19 cellular contexts compared by ENCODE assay signal in genomic region chr2:219282943-219283581, GRCh38. TPM values are rescaled to one million over a fixed set of nuclear protein-coding genes. Genes with fewer than 3 reads are reported as not detected.
DNase-seq lines count a peak whose midpoint lies in the region; ATAC-seq and TF ChIP-seq lines count a peak whose summit lies in the region.
"Had no signal": no experiment of that assay in that cellular context is flagged by ENCODE, and none has a peak within 500 bp of the region (broad histone marks: within the 10 kb centered on the region; RNA-seq: fewer than 3 reads in every experiment).

No MANE protein-coding gene starts in this region.

- POLR2A ChIA-PET in MCF 10A (lab: Yijun Ruan, JAX), result interaction anchor here (1.2 to 1.9 kb wide), 3 partner anchors 38 to 106 kb away, joined by 4 to 8 read pairs (median 6); partner anchors contain the start of genes ANKZF1, ATG9A, CNPPD1 and GLB1L
- POLR2A ChIA-PET in activated CD8-positive, alpha-beta T cell treated with anti-CD3 and anti-CD28 coated beads for 36 hours (lab: Charles Lee), result interaction anchor here (0.6 to 1.6 kb wide), 3 partner anchors 10 to 82 kb away, joined by 3 read pairs; no protein-coding TSS in a partner anchor

- H3K27me3 ChIP-seq in breast epithelium (no peaks in the 10 kb centered on the region), layer of hippocampus (ENCODE audit: control insufficient read depth, insufficient read depth, low read length) (no peaks in the 10 kb centered on the region), upper lobe of right lung (no peaks in the 10 kb centered on the region)
- H3K27me3 ChIP-seq: foreskin keratinocyte, MG63 had no signal

- H3K4me3 ChIP-seq in breast epithelium (no peak overlapping the region), upper lobe of right lung (no peak overlapping the region)
- H3K4me3 ChIP-seq: MG63 had no signal

- peak overlapping the region; percentile 34 to 40 for H3K27ac ChIP-seq in breast epithelium
- peak overlapping the region; percentile 100 for H3K27ac ChIP-seq in layer of hippocampus (ENCODE audit: low read depth, low read length)
- no peak overlapping the region for H3K27ac ChIP-seq in upper lobe of right lung
- H3K27ac ChIP-seq: foreskin keratinocyte, parathyroid adenoma had no signal

- no TSS peak for BruUV-seq in MCF 10A (replicated peaks; lab: Mats Ljungman, UMichigan)

- H3K4me1 ChIP-seq in breast epithelium (peaks cover 12 to 24% of the 10 kb centered on the region in 2 donors), upper lobe of right lung (peaks cover 17% of the 10 kb centered on the region)

- TF ChIP-seq POLR2A in breast epithelium (IDR thresholded peaks at IDR 0.05), result no peak

- no peak for DNase-seq in breast epithelium (ENCODE audit: low spot score in 2 of 2)
- no peak for DNase-seq in MCF 10A (ENCODE audit: unreplicated experiment)
- DNase-seq in activated CD8-positive, alpha-beta T cell treated with anti-CD3 and anti-CD28 coated beads for 36 hours, result no peak
- peak; percentile 33 for DNase-seq in upper lobe of right lung
- DNase-seq in DMS79 treated with DMSO at 0.1 percent for 48 hours (lab: John Stamatoyannopoulos, UW), result no peak
- DNase-seq in KG1 (lab: John Stamatoyannopoulos, UW), result no peak
- DNase-seq in HuH-7 (ENCODE audit: low spot score), result no peak
- DNase-seq: amniotic stem cell; foreskin keratinocyte; MG63; NCI-H187; NCI-H446 treated with DMSO at 0.1 percent for 48 hours; stimulated activated naive CD4-positive, alpha-beta T cell treated with Interleukin-2 at 50 U/mL for 16 hours; T-cell had no signal

- intact Hi-C loops in breast epithelium (cut with DNase I; ENCODE audit: low total_unique reads) (no loop called here), MCF 10A (cut with micrococcal nuclease) (no loop called here), upper lobe of right lung (cut with DNase I) (no loop called here)
- intact Hi-C loops in activated CD8-positive, alpha-beta T cell treated with anti-CD3 and anti-CD28 coated beads for 36 hours (cut with micrococcal nuclease), result no loop called here

- no peaks in the 10 kb centered on the region for H3K36me3 ChIP-seq in breast epithelium
- peaks cover 51% of the 10 kb centered on the region for H3K36me3 ChIP-seq in upper lobe of right lung

- no peak overlapping the region for H3K4me3 Mint-ChIP-seq in MCF 10A (ENCODE audit: unreplicated experiment)
- no peak overlapping the region for H3K4me3 Mint-ChIP-seq in activated CD8-positive, alpha-beta T cell treated with anti-CD3 and anti-CD28 coated beads for 36 hours
- H3K4me3 Mint-ChIP-seq: T-cell had no signal

- H3K4me1 Mint-ChIP-seq in MCF 10A (ENCODE audit: insufficient read depth, unreplicated experiment), result peaks cover 43% of the 10 kb centered on the region
- peaks cover 49% of the 10 kb centered on the region for H3K4me1 Mint-ChIP-seq in activated CD8-positive, alpha-beta T cell treated with anti-CD3 and anti-CD28 coated beads for 36 hours (ENCODE audit: low read depth)

- CTCF ChIA-PET in MCF 10A (lab: Yijun Ruan, JAX), result interaction anchor here (0.5 to 18.2 kb wide), 3 partner anchors 14 to 238 kb away, joined by 3 to 445 read pairs (median 4); no protein-coding TSS in a partner anchor
- CTCF ChIA-PET in activated CD8-positive, alpha-beta T cell treated with anti-CD3 and anti-CD28 coated beads for 36 hours (lab: Charles Lee), result interaction anchor here (0.8 to 15.5 kb wide), 3 partner anchors 14 to 258 kb away, joined by 3 to 336 read pairs (median 3); no protein-coding TSS in a partner anchor

- no peaks in the 10 kb centered on the region for H3K27me3 Mint-ChIP-seq in MCF 10A (ENCODE audit: insufficient read depth, unreplicated experiment)
- H3K27me3 Mint-ChIP-seq in activated CD8-positive, alpha-beta T cell treated with anti-CD3 and anti-CD28 coated beads for 36 hours, result no peaks in the 10 kb centered on the region
- H3K27me3 Mint-ChIP-seq: T-cell had no signal

- no peak for ATAC-seq in activated CD8-positive, alpha-beta T cell treated with anti-CD3 and anti-CD28 coated beads for 36 hours
- no peak for ATAC-seq in upper lobe of right lung
- ATAC-seq: foreskin keratinocyte, left lobe of liver, Right ventricle myocardium inferior, T-cell had no signal

- H3K27ac Mint-ChIP-seq in MCF 10A (ENCODE audit: low read depth, unreplicated experiment), result no peak overlapping the region
- H3K27ac Mint-ChIP-seq in activated CD8-positive, alpha-beta T cell treated with anti-CD3 and anti-CD28 coated beads for 36 hours, result peak overlapping the region; percentile 59

- no peaks in the 10 kb centered on the region for H3K9me3 ChIP-seq in breast epithelium
- H3K9me3 ChIP-seq in upper lobe of right lung, result no peaks in the 10 kb centered on the region
- H3K9me3 ChIP-seq: MG63 had no signal

- TF ChIP-seq CTCF in breast epithelium (IDR thresholded peaks at IDR 0.05) (no peak), MCF 10A (IDR thresholded peaks at IDR 0.05; ENCODE audit: unreplicated experiment) (no peak), upper lobe of right lung (IDR thresholded peaks at IDR 0.05) (no peak)
- no peak for TF ChIP-seq CTCF in activated CD8-positive, alpha-beta T cell treated with anti-CD3 and anti-CD28 coated beads for 36 hours (IDR thresholded peaks at IDR 0.05)

- H3K36me3 Mint-ChIP-seq in MCF 10A (ENCODE audit: insufficient read depth, unreplicated experiment), result peaks cover 45% of the 10 kb centered on the region
- H3K36me3 Mint-ChIP-seq in activated CD8-positive, alpha-beta T cell treated with anti-CD3 and anti-CD28 coated beads for 36 hours (ENCODE audit: low read depth), result peaks cover 40% of the 10 kb centered on the region

- no peaks in the 10 kb centered on the region for H3K9me3 Mint-ChIP-seq in MCF 10A (ENCODE audit: unreplicated experiment)
- no peaks in the 10 kb centered on the region for H3K9me3 Mint-ChIP-seq in activated CD8-positive, alpha-beta T cell treated with anti-CD3 and anti-CD28 coated beads for 36 hours
- H3K9me3 Mint-ChIP-seq: T-cell had no signal

RNA-seq across cellular contexts. Expression of gene DNAJB2, which starts 3.9 kb away (rescaled TPM):
- 10 to 100 TPM; 49.9 to 88.3 (median 59.0) TPM for total RNA-seq in breast epithelium
- 58.2 and 59.8 TPM in 2 replicates for total RNA-seq in MCF 10A (2022)
- total RNA-seq in activated CD8-positive, alpha-beta T cell treated with anti-CD3 and anti-CD28 coated beads for 36 hours, result 10 to 100 TPM; 61.8 to 63.3 TPM
- total RNA-seq in upper lobe of right lung, result 79.4 TPM

RNA-seq across cellular contexts. Expression of gene PTPRN, which starts 26.1 kb away (rescaled TPM):
- total RNA-seq in breast epithelium (under 1 TPM in 2 of 3 donors, not detected in 1; 0.33 to 0.44 TPM), MCF 10A (2022) (not detected in 2 replicates), upper lobe of right lung (not detected)
- 1 to 10 TPM in 1 of 2 experiments, under 1 TPM in 1; 0.92 to 1.1 TPM for total RNA-seq in activated CD8-positive, alpha-beta T cell treated with anti-CD3 and anti-CD28 coated beads for 36 hours
- total RNA-seq: endothelial cell of umbilical vein, foreskin keratinocyte, left lobe of liver, Right ventricle myocardium inferior had no signal

RNA-seq across cellular contexts. Expression of gene TUBA4A, which starts 29.3 kb away (rescaled TPM):
- total RNA-seq in breast epithelium (10 to 100 TPM in 2 of 3 donors, 1 to 10 TPM in 1; 5.4 to 73.3 (median 48.8) TPM), MCF 10A (2022) (37.2 and 80.5 TPM in 2 replicates), upper lobe of right lung (45.4 TPM)
- total RNA-seq in activated CD8-positive, alpha-beta T cell treated with anti-CD3 and anti-CD28 coated beads for 36 hours, result 100 to 1,000 TPM; 226 TPM

RNA-seq across cellular contexts. Expression of gene TUBA4B, which starts 30.0 kb away (rescaled TPM):
- total RNA-seq in breast epithelium (under 1 TPM in 1 of 3 donors, not detected in 2; 0.16 TPM), MCF 10A (2022) (not detected in 2 replicates), upper lobe of right lung (not detected)
- not detected for total RNA-seq in activated CD8-positive, alpha-beta T cell treated with anti-CD3 and anti-CD28 coated beads for 36 hours
- total RNA-seq: endothelial cell of umbilical vein, foreskin keratinocyte, left lobe of liver, Right ventricle myocardium inferior, T-cell had no signal

RNA-seq across cellular contexts. Expression of gene STK16, which starts 37.8 kb away (rescaled TPM):
- total RNA-seq in breast epithelium, result 10 to 100 TPM; 13.1 to 18.1 (median 16.4) TPM
- total RNA-seq in MCF 10A (2022), result 33.4 and 42.7 TPM in 2 replicates
- 10 to 100 TPM; 34.4 to 35.4 TPM for total RNA-seq in activated CD8-positive, alpha-beta T cell treated with anti-CD3 and anti-CD28 coated beads for 36 hours
- total RNA-seq in upper lobe of right lung, result 21.4 TPM
